Comparison of ENCODE assay signal across 8 cellular contexts in genomic region chr7:7920481-7920880, GRCh38. TPM values are rescaled to one million over a fixed set of nuclear protein-coding genes. Genes with fewer than 3 reads are reported as not detected.
DNase-seq lines count a peak whose midpoint lies in the region; ATAC-seq lines count a peak whose summit lies in the region.

No MANE protein-coding gene starts in this region.

- peak; percentile 87 for ATAC-seq in HG03025 (IDR thresholded peaks at IDR 0.05; ENCODE audit: low FRiP score, unreplicated experiment)

- H3K27ac Mint-ChIP-seq in activated CD4-positive, alpha-beta memory T cell treated with anti-CD3 and anti-CD28 coated beads for 36 hours = no peak overlapping the region

- intact Hi-C loops in activated CD4-positive, alpha-beta memory T cell treated with anti-CD3 and anti-CD28 coated beads for 36 hours (cut with micrococcal nuclease) = loop anchor here (1.0 to 5.0 kb wide), 7 partner anchors 25 to 206 kb away; partner anchors contain the start of gene GLCCI1

- H3K4me3 Mint-ChIP-seq in activated CD4-positive, alpha-beta memory T cell treated with anti-CD3 and anti-CD28 coated beads for 36 hours = peak overlapping the region; percentile 55

- H3K27me3 Mint-ChIP-seq in activated CD4-positive, alpha-beta memory T cell treated with anti-CD3 and anti-CD28 coated beads for 36 hours = no peaks in the 10 kb centered on the region

- H3K4me1 Mint-ChIP-seq in activated CD4-positive, alpha-beta memory T cell treated with anti-CD3 and anti-CD28 coated beads for 36 hours (ENCODE audit: low read depth) = peaks cover 41% of the 10 kb centered on the region

- POLR2A ChIA-PET in activated CD4-positive, alpha-beta memory T cell treated with anti-CD3 and anti-CD28 coated beads for 36 hours (lab: Charles Lee) = interaction anchor here (0.6 to 1.9 kb wide), 4 partner anchors 24 to 280 kb away, joined by 4 to 11 read pairs (median 6); partner anchors contain the start of genes GLCCI1 and UMAD1

- no peaks in the 10 kb centered on the region for H3K9me3 Mint-ChIP-seq in activated CD4-positive, alpha-beta memory T cell treated with anti-CD3 and anti-CD28 coated beads for 36 hours

- CTCF ChIA-PET in activated CD4-positive, alpha-beta memory T cell treated with anti-CD3 and anti-CD28 coated beads for 36 hours (lab: Charles Lee) = interaction anchor here (0.9 to 2.5 kb wide), 2 partner anchors 46 to 205 kb away, joined by 3 to 8 read pairs; no protein-coding TSS in a partner anchor

- no peaks in the 10 kb centered on the region for H3K36me3 Mint-ChIP-seq in activated CD4-positive, alpha-beta memory T cell treated with anti-CD3 and anti-CD28 coated beads for 36 hours

- peak; percentile 17 for DNase-seq in stimulated activated CD4-positive, alpha-beta T cell treated with anti-CD3 and anti-CD28 coated beads, Interleukin-4, amount 100 ng/mL, for 24 hours
- no peak for DNase-seq in stimulated activated CD4-positive, alpha-beta T cell treated with anti-CD3 and anti-CD28 coated beads, Interleukin-2, amount 100 ng/mL, for 24 hours
- peak; percentile 32 for DNase-seq in activated CD4-positive, alpha-beta memory T cell treated with anti-CD3 and anti-CD28 coated beads for 36 hours
- DNase-seq in putamen (ENCODE audit: low spot score) (no peak), D341Med (ENCODE audit: low spot score) (no peak), GDM1 (lab: John Stamatoyannopoulos, UW) (no peak)
- DNase-seq in stimulated activated CD4-positive, alpha-beta T cell treated with anti-CD3 and anti-CD28 coated beads, Interleukin-2, amount 100 ng/mL, for 48 hours = no peak

RNA-seq across cellular contexts. Expression of gene GLCCI1, which starts 48.1 kb away (rescaled TPM):
- 10 to 100 TPM in 1 of 2 experiments, 1 to 10 TPM in 1; 8.6 to 11.5 TPM for total RNA-seq in activated CD4-positive, alpha-beta memory T cell treated with anti-CD3 and anti-CD28 coated beads for 36 hours

Comparison
In these comparisons a context has a peak if more than half of its experiments do, and no peak if none do; other contexts are left out.
1. DNase-seq: peak in stimulated activated CD4-positive, alpha-beta T cell treated with anti-CD3 and anti-CD28 coated beads, Interleukin-4, amount 100 ng/mL, for 24 hours (single experiment) and activated CD4-positive, alpha-beta memory T cell treated with anti-CD3 and anti-CD28 coated beads for 36 hours (single experiment); none in stimulated activated CD4-positive, alpha-beta T cell treated with anti-CD3 and anti-CD28 coated beads, Interleukin-2, amount 100 ng/mL, for 24 hours (0 of 2), putamen (single experiment), D341Med (single experiment), stimulated activated CD4-positive, alpha-beta T cell treated with anti-CD3 and anti-CD28 coated beads, Interleukin-2, amount 100 ng/mL, for 48 hours (0 of 2) and GDM1 (single experiment).